31 cellular contexts compared by ENCODE assay signal in the genomic region with DNA sequence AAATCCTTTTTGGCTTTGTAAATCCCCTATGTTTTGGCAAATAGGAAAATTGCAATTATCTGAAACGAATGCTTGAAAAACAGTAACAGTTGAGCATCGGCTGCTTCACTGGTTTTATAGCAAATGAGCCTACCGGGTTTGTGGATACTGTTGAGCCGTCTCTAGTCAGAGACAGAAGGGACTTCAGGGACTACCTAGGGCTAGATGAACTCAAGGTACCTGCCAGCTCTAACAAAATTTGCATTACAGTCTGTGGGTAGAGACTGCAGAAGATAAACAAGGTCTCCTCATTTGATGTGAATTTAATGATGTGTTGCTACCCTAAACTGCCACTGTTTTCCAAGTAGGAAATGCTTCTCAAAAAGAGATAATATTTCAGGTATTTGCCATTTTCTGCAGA.
"Had no signal": no experiment of that assay in that cellular context is flagged by ENCODE, and none has a peak within 500 bp of the region (broad histone marks: within the 10 kb centered on the region; RNA-seq: fewer than 3 reads in every experiment).

No MANE protein-coding gene starts in this region.

- H3K9me3 ChIP-seq: adrenal gland, body of pancreas, breast epithelium, MG63, SJCRH30 had no signal

- H3K27ac Mint-ChIP-seq: activated CD4-positive, alpha-beta T cell treated with anti-CD3 and anti-CD28 coated beads, Interleukin-2, amount 10 ng/mL, durations not matched to agents 24 days and 14 days; activated CD8-positive, alpha-beta T cell treated with anti-CD3 and anti-CD28 coated beads for 36 hours; activated naive CD4-positive, alpha-beta T cell treated with anti-CD3 and anti-CD28 coated beads, Interleukin-2, amount 50 U/mL, for 72 hours; activated T-helper 2 cell treated with anti-CD3 and anti-CD28 coated beads, Interferon-gamma antibody, Interleukin-2, Interleukin-4, amounts not matched to agents 10 μg/mL and 5 μg/mL and 100 μg/mL, durations not matched to agents 14 hours and 24 hours and 36 hours had no signal

- H3K4me1 ChIP-seq: adrenal gland, body of pancreas, breast epithelium, SJCRH30 had no signal

- H3K9me3 Mint-ChIP-seq: activated CD4-positive, alpha-beta T cell treated with anti-CD3 and anti-CD28 coated beads, Interleukin-2, amount 10 ng/mL, durations not matched to agents 24 days and 14 days; activated CD8-positive, alpha-beta T cell treated with anti-CD3 and anti-CD28 coated beads for 36 hours; activated naive CD4-positive, alpha-beta T cell treated with anti-CD3 and anti-CD28 coated beads, Interleukin-2, amount 50 U/mL, for 72 hours; activated T-helper 2 cell treated with anti-CD3 and anti-CD28 coated beads, Interferon-gamma antibody, Interleukin-2, Interleukin-4, amounts not matched to agents 10 μg/mL and 5 μg/mL and 100 μg/mL, durations not matched to agents 14 hours and 24 hours and 36 hours had no signal

- H3K4me3 ChIP-seq: adrenal gland, body of pancreas, breast epithelium, MG63, SJCRH30, SK-N-MC had no signal

- H3K4me3 Mint-ChIP-seq: activated CD4-positive, alpha-beta T cell treated with anti-CD3 and anti-CD28 coated beads, Interleukin-2, amount 10 ng/mL, durations not matched to agents 24 days and 14 days; activated CD8-positive, alpha-beta T cell treated with anti-CD3 and anti-CD28 coated beads for 36 hours had no signal

- H3K27ac ChIP-seq: adrenal gland, body of pancreas, breast epithelium, SJCRH30, SK-N-MC, WERI-Rb-1 had no signal

- FAIRE-seq: astrocyte, colon had no signal

- H3K4me1 Mint-ChIP-seq: activated CD4-positive, alpha-beta T cell treated with anti-CD3 and anti-CD28 coated beads, Interleukin-2, amount 10 ng/mL, durations not matched to agents 24 days and 14 days had no signal

- DNase-seq: activated CD4-positive, alpha-beta T cell treated with anti-CD3 and anti-CD28 coated beads, Interleukin-2, amount 10 ng/mL, durations not matched to agents 24 days and 14 days; activated CD4-positive, alpha-beta T cell treated with anti-CD3 and anti-CD28 coated beads, Interleukin-2, amount 50 U/mL, for 4 hours; activated CD8-positive, alpha-beta T cell treated with anti-CD3 and anti-CD28 coated beads for 36 hours; activated gamma-delta T cell; activated naive CD4-positive, alpha-beta T cell treated with Interleukin-2 at 50 U/mL for 16 hours; activated T-cell treated with anti-CD3 and anti-CD28 coated beads, Interleukin-2, amount 50 U/mL, for 1 hour; adrenal gland; body of pancreas; Kasumi-1; MG63; NCI-H1048; NCI-H1105 treated with DMSO at 0.1 percent for 48 hours; NCI-H1436; NCI-H187; NCI-H2029 treated with DMSO at 0.1 percent for 48 hours; NCI-H2107; NCI-H226; NCI-H446 treated with DMSO at 0.1 percent for 48 hours; NCI-H524 treated with DMSO at 0.1 percent for 48 hours; NCI-H774; SHP77; SJCRH30; T1000; WERI-Rb-1 had no signal

- ATAC-seq: activated CD8-positive, alpha-beta T cell treated with anti-CD3 and anti-CD28 coated beads for 36 hours; activated naive CD4-positive, alpha-beta T cell treated with anti-CD3 and anti-CD28 coated beads, Interleukin-2, amount 50 U/mL, for 72 hours; body of pancreas; Panc1 had no signal

- H3K36me3 Mint-ChIP-seq: activated naive CD4-positive, alpha-beta T cell treated with anti-CD3 and anti-CD28 coated beads, Interleukin-2, amount 50 U/mL, for 72 hours had no signal
